Comparison of ENCODE assay signal across 20 cellular contexts in genomic region chr9:135218331-135219225, GRCh38.
DNase-seq lines count a peak whose midpoint lies in the region; ATAC-seq and TF ChIP-seq lines count a peak whose summit lies in the region.
"Had no signal": no experiment of that assay in that cellular context is flagged by ENCODE, and none has a peak within 500 bp of the region (broad histone marks: within the 10 kb centered on the region; RNA-seq: fewer than 3 reads in every experiment).

No MANE protein-coding gene starts in this region.

- TF ChIP-seq EP300 in SK-N-SH (IDR thresholded peaks at IDR 0.05; ENCODE audit: borderline replicate concordance in 1 of 2, low read depth in 1 of 2, low read length in 1 of 2) = no peak

- no peak overlapping the region for H3K27ac Mint-ChIP-seq in activated T-helper 17 cell treated with anti-CD3 and anti-CD28 coated beads, Interleukin-2, amount 50 U/mL, for 72 hours
- H3K27ac Mint-ChIP-seq: dendritic cell treated with granulocyte-macrophage colony-stimulating factor and Interleukin-4, amounts not matched to agents 40 ng/mL and 50 ng/mL, for 4 days; mesothelial cell of epicardium; nephron progenitor cell had no signal

- H3K4me3 ChIP-seq in SK-N-SH (ENCODE audit: low read depth in 2 of 2, low read length in 1 of 2) = no peak overlapping the region
- H3K4me3 ChIP-seq in WERI-Rb-1 (ENCODE audit: low read depth, low read length) = no peak overlapping the region
- no peak overlapping the region for H3K4me3 ChIP-seq in spleen
- H3K4me3 ChIP-seq: psoas muscle had no signal

- CTCF ChIA-PET in SK-N-SH (lab: Yijun Ruan, JAX) = interaction anchor here (0.7 to 8.1 kb wide), 6 partner anchors 34 to 131 kb away, joined by 3 to 48 read pairs (median 3); partner anchors contain the start of gene OLFM1

- no peak overlapping the region for H3K4me2 ChIP-seq in SK-N-SH

- no peaks in the 10 kb centered on the region for H3F3A ChIP-seq in SK-N-SH (replicated peaks; ENCODE audit: insufficient read depth)

- no peaks in the 10 kb centered on the region for H3K9me2 ChIP-seq in SK-N-SH

- no peaks in the 10 kb centered on the region for H3K27me3 ChIP-seq in SK-N-SH (ENCODE audit: insufficient read depth)
- no peaks in the 10 kb centered on the region for H3K27me3 ChIP-seq in WERI-Rb-1 (ENCODE audit: insufficient read depth, low read depth, severe bottlenecking)
- H3K27me3 ChIP-seq in spleen (replicated peaks in 1 of 7) = peaks cover 0 to 93% (median 16%) of the 10 kb centered on the region in 7 donors

- H3K36me3 ChIP-seq in SK-N-SH (replicated peaks in 1 of 2; ENCODE audit: control insufficient read depth in 1 of 2, insufficient read depth in 2 of 2, low read length in 1 of 2) = no peaks in the 10 kb centered on the region
- no peaks in the 10 kb centered on the region for H3K36me3 ChIP-seq in WERI-Rb-1
- H3K36me3 ChIP-seq in spleen = no peaks in the 10 kb centered on the region

- no peaks in the 10 kb centered on the region for H3K79me2 ChIP-seq in SK-N-SH (ENCODE audit: insufficient read depth)

- peak overlapping the region in 1 of 2 experiments; percentile 28; a peak in 1 of 4 replicates for H3K27ac ChIP-seq in SK-N-SH (ENCODE audit: low read depth in 2 of 2, low read length in 1 of 2)
- H3K27ac ChIP-seq in WERI-Rb-1 = no peak overlapping the region
- H3K27ac ChIP-seq in spleen = no peak overlapping the region
- H3K27ac ChIP-seq: C4-2B, psoas muscle had no signal

- no peak overlapping the region for H2AFZ ChIP-seq in SK-N-SH (ENCODE audit: low read depth)

- no peak for ATAC-seq in SK-N-SH treated with all-trans-retinoic acid at 6 μM for 48 hours
- no peak for ATAC-seq in activated T-helper 17 cell treated with anti-CD3 and anti-CD28 coated beads, Interleukin-2, amount 50 U/mL, for 72 hours (replicated peaks)
- ATAC-seq: psoas muscle had no signal

- no peaks in the 10 kb centered on the region for H3K36me3 Mint-ChIP-seq in activated T-helper 17 cell treated with anti-CD3 and anti-CD28 coated beads, Interleukin-2, amount 50 U/mL, for 72 hours (ENCODE audit: low read depth)
- H3K36me3 Mint-ChIP-seq: mesothelial cell of epicardium had no signal

- H3K27me3 Mint-ChIP-seq in activated T-helper 17 cell treated with anti-CD3 and anti-CD28 coated beads, Interleukin-2, amount 50 U/mL, for 72 hours = peaks cover 13% of the 10 kb centered on the region

- 40% methylated on average over 23 of the region's 27 CpGs for WGBS in SK-N-SH (ENCODE audit: low lambda C conversion rate)
- 34 to 55% (median 37%) methylated on average over 19 to 27 of the region's 27 CpGs for WGBS in spleen, 5 donors

- POLR2A ChIA-PET in SK-N-SH (lab: Yijun Ruan, JAX) = no interaction called here

- no peaks in the 10 kb centered on the region for H3K9me3 ChIP-seq in SK-N-SH
- H3K9me3 ChIP-seq in WERI-Rb-1 (ENCODE audit: severe bottlenecking) = no peaks in the 10 kb centered on the region
- no peaks in the 10 kb centered on the region for H3K9me3 ChIP-seq in spleen
- H3K9me3 ChIP-seq: psoas muscle had no signal

- DNase-seq in SK-N-SH = peak; percentile 73
- DNase-seq in WERI-Rb-1 = peak; percentile 3
- DNase-seq in iPS-NIHi7 (ENCODE audit: extremely low spot score) = peak; percentile 68
- peak; percentile 45 for DNase-seq in spleen
- no peak for DNase-seq in T-helper 9 cell
- no peak for DNase-seq in AG20443 (ENCODE audit: low spot score)
- DNase-seq: 8988T; activated CD4-positive, alpha-beta T cell treated with anti-CD3 and anti-CD28 coated beads, Interleukin-2, amount 50 U/mL, for 48 hours; activated effector memory CD4-positive, alpha-beta T cell treated with anti-CD3 and anti-CD28 coated beads, Interleukin-2, amount 50 U/mL, for 16 hours; GDM1; kidney glomerular epithelial cell; NCI-H1694 treated with DMSO at 0.1 percent for 48 hours; NCI-H748 treated with DMSO at 0.1 percent for 48 hours; nephron progenitor cell had no signal

- intact Hi-C loops in spleen (cut with DNase I; ENCODE audit: low total_unique reads) = no loop called here

- no peak overlapping the region for H3K9ac ChIP-seq in SK-N-SH

- H3K9me3 Mint-ChIP-seq in activated T-helper 17 cell treated with anti-CD3 and anti-CD28 coated beads, Interleukin-2, amount 50 U/mL, for 72 hours = no peaks in the 10 kb centered on the region
- H3K9me3 Mint-ChIP-seq: dendritic cell treated with granulocyte-macrophage colony-stimulating factor and Interleukin-4, amounts not matched to agents 40 ng/mL and 50 ng/mL, for 4 days; mesothelial cell of epicardium; nephron progenitor cell had no signal

- no peak for TF ChIP-seq POLR2A in spleen (IDR thresholded peaks at IDR 0.05)

- no peak for TF ChIP-seq RAD21 in SK-N-SH (IDR thresholded peaks at IDR 0.05; ENCODE audit: low read length)

- H3K4me3 Mint-ChIP-seq in activated T-helper 17 cell treated with anti-CD3 and anti-CD28 coated beads, Interleukin-2, amount 50 U/mL, for 72 hours = no peak overlapping the region
- H3K4me3 Mint-ChIP-seq: dendritic cell treated with granulocyte-macrophage colony-stimulating factor and Interleukin-4, amounts not matched to agents 40 ng/mL and 50 ng/mL, for 4 days; mesothelial cell of epicardium; nephron progenitor cell had no signal

- no peaks in the 10 kb centered on the region for H4K20me1 ChIP-seq in SK-N-SH (ENCODE audit: insufficient read depth)

- no peaks in the 10 kb centered on the region for H3K4me1 Mint-ChIP-seq in activated T-helper 17 cell treated with anti-CD3 and anti-CD28 coated beads, Interleukin-2, amount 50 U/mL, for 72 hours

- H3K4me1 ChIP-seq in SK-N-SH (ENCODE audit: control insufficient read depth in 1 of 2, insufficient read depth in 2 of 2, low read depth in 1 of 2, low read length in 1 of 2) = peaks cover 0 to 57% of the 10 kb centered on the region in 2 experiments; a peak in 2 of 4 replicates
- peaks cover 0 to 5% (median 0%) of the 10 kb centered on the region in 6 donors for H3K4me1 ChIP-seq in spleen
- H3K4me1 ChIP-seq: psoas muscle had no signal

- TF ChIP-seq CTCF in SK-N-SH (IDR thresholded peaks at IDR 0.05) (no peak), WERI-Rb-1 (IDR thresholded peaks at IDR 0.05; ENCODE audit: low read depth, low read length) (no peak), spleen (IDR thresholded peaks at IDR 0.05 in 8 of 11, conservative IDR thresholded peaks at IDR 0.05 in 3 of 11) (no peak)

TF ChIP-seq in SK-N-SH, 30 proteins besides CTCF, POLR2A, EP300 and RAD21 (continues in another document):
- TF ChIP-seq REST (IDR thresholded peaks at IDR 0.05; ENCODE audit: low read depth, low read length) (no peak), RCOR1 (IDR thresholded peaks at IDR 0.05; ENCODE audit: low read length) (0 out of 2 replicates have a peak, but pooled peaks have one; percentile 5)

TF ChIP-seq in SK-N-SH treated with all-trans-retinoic acid at 6 μM for 48 hours, 23 proteins besides CTCF, POLR2A, EP300 and RAD21:
- TF ChIP-seq ISL1 (CRISPR knock-in tag; IDR thresholded peaks at IDR 0.05) (no peak), OSR1 (CRISPR knock-in tag; IDR thresholded peaks at IDR 0.05) (no peak), CSDC2 (CRISPR knock-in tag; IDR thresholded peaks at IDR 0.05) (no peak), ZFP3 (CRISPR knock-in tag; IDR thresholded peaks at IDR 0.05) (no peak), ZNF8 (CRISPR knock-in tag; IDR thresholded peaks at IDR 0.05) (no peak), GLIS3 (CRISPR knock-in tag; IDR thresholded peaks at IDR 0.05) (no peak), TCF4 (CRISPR knock-in tag; IDR thresholded peaks at IDR 0.05; ENCODE audit: borderline replicate concordance) (no peak), ZC3H10 (CRISPR knock-in tag; IDR thresholded peaks at IDR 0.05) (no peak), BACH2 (CRISPR knock-in tag; IDR thresholded peaks at IDR 0.05; ENCODE audit: borderline replicate concordance) (no peak), ZNF565 (CRISPR knock-in tag; conservative IDR thresholded peaks at IDR 0.05; ENCODE audit: low read depth) (no peak), SNAI2 (CRISPR knock-in tag; IDR thresholded peaks at IDR 0.05) (no peak), POU6F1 (CRISPR knock-in tag; IDR thresholded peaks at IDR 0.05; ENCODE audit: borderline replicate concordance, low read depth) (no peak), TOX (CRISPR knock-in tag; IDR thresholded peaks at IDR 0.05; ENCODE audit: borderline replicate concordance) (no peak), ZFP30 (CRISPR knock-in tag; IDR thresholded peaks at IDR 0.05) (no peak)
- TF ChIP-seq, protein P1, sequence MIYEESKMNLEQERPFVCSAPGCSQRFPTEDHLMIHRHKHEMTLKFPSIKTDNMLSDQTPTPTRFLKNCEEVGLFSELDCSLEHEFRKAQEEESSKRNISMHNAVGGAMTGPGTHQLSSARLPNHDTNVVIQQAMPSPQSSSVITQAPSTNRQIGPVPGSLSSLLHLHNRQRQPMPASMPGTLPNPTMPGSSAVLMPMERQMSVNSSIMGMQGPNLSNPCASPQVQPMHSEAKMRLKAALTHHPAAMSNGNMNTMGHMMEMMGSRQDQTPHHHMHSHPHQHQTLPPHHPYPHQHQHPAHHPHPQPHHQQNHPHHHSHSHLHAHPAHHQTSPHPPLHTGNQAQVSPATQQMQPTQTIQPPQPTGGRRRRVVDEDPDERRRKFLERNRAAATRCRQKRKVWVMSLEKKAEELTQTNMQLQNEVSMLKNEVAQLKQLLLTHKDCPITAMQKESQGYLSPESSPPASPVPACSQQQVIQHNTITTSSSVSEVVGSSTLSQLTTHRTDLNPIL (CRISPR knock-in tag; IDR thresholded peaks at IDR 0.05; ENCODE audit: low read depth) = no peak

Comparison
In these comparisons a context has a peak if more than half of its experiments do, and no peak if none do; other contexts are left out.
1. DNase-seq: peak in SK-N-SH (single experiment), WERI-Rb-1 (single experiment), iPS-NIHi7 (single experiment) and spleen (single experiment); none in T-helper 9 cell (single experiment) and AG20443 (single experiment).